6 cellular contexts compared by ENCODE assay signal in the genomic region with DNA sequence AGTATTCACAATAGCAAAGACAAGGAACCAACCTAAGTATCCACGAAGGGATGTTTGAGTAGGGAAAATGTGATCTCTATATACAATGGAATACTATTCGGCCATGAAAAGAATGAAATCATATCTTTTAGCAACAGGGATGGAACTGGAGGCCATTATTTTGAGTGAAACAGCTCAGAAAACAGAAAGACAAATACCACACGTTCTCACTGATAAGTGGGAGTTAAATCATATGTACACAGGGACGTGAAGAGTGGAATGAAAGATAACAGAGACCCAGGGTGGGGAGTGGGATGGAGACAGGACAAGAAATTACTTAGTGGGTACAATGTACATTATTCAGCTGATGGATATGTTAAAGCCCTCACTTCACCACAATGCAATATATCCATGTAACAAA.
"Had no signal": no experiment of that assay in that cellular context is flagged by ENCODE, and none has a peak within 500 bp of the region (broad histone marks: within the 10 kb centered on the region; RNA-seq: fewer than 3 reads in every experiment).

No MANE protein-coding gene starts in this region.

- H3K36me3 Mint-ChIP-seq: IgD-negative memory B cell had no signal

- H3K27ac Mint-ChIP-seq: IgD-negative memory B cell had no signal

- H3K4me3 Mint-ChIP-seq: IgD-negative memory B cell had no signal

- H3K27ac ChIP-seq: HL-60 had no signal

- FAIRE-seq: HepG2, HTR-8/SVneo had no signal

- H3K9me3 Mint-ChIP-seq: IgD-negative memory B cell had no signal

- DNase-seq: IMR-90, KBM-7 had no signal

- ATAC-seq: HepG2 had no signal

- H3K4me1 Mint-ChIP-seq: IgD-negative memory B cell had no signal
